Comparison of ENCODE assay signal across 13 cellular contexts in the genomic region with DNA sequence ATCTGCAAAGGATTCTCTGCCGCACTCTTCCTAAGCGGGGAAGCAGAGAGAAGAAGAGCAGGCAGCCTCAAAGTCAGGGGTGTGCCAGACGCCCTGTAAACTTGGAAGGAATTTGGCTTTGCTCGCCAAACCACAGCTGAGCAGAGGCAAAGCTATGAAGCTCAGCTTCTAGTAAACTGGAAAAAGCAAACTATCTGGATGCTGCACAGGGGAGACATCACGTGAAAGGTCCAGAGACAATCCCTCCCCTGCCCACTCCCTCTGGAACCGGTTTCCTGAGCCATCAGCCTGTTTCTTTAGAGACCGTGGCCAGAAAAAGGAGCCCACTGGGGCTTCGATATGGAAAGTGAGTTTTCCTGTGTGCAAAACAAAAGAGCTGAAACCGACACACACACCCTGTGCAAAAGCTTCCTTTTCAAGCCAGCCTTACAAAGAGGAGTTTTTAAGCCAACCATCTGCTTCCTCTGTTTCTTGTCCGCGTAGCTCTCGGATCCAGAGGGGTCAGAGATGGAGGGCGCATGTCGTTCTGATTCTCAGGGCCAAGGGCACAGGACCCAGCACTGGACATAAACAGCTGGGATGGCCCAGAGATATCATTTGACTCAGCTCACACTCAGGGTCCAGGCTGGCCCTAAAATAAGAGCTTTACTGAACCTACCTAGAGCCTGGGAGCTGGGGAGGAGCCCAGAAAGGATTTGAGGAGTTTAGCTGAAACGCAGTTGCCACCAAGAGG. TPM values are rescaled to one million over a fixed set of nuclear protein-coding genes. Genes with fewer than 3 reads are reported as not detected.
DNase-seq lines count a peak whose midpoint lies in the region; ATAC-seq lines count a peak whose summit lies in the region.
"Had no signal": no experiment of that assay in that cellular context is flagged by ENCODE, and none has a peak within 500 bp of the region (broad histone marks: within the 10 kb centered on the region; RNA-seq: fewer than 3 reads in every experiment).

No MANE protein-coding gene starts in this region.

- no peak for DNase-seq in Right ventricle myocardium superior
- DNase-seq in Right ventricle myocardium inferior (ENCODE audit: missing footprints) = no peak
- peak; percentile 75 for DNase-seq in fibroblast of gingiva (ENCODE audit: low read depth)
- DNase-seq in naive thymus-derived CD4-positive, alpha-beta T cell = peak in 6 of 9 donors; percentile 13 to 38 (median 32)
- no peak for DNase-seq in T1000 (lab: John Stamatoyannopoulos, UW)
- no peak for DNase-seq in MV-4-11 (lab: John Stamatoyannopoulos, UW)
- DNase-seq: activated CD4-positive, alpha-beta T cell treated with anti-CD3 and anti-CD28 coated beads, Interleukin-2, amount 10 ng/mL, durations not matched to agents 24 days and 14 days; central memory CD4-positive, alpha-beta T cell; stimulated activated CD4-positive, alpha-beta T cell treated with anti-CD3 and anti-CD28 coated beads, Interleukin-2, amount 100 ng/mL, for 24 hours; upper lobe of left lung had no signal

- H3K27ac ChIP-seq in naive thymus-derived CD4-positive, alpha-beta T cell (ENCODE audit: low read depth, low read length) = peak overlapping the region; percentile 61

- H3K4me1 Mint-ChIP-seq in naive thymus-derived CD4-positive, alpha-beta T cell = peaks cover 0 to 6% (median 0%) of the 10 kb centered on the region in 7 donors
- H3K4me1 Mint-ChIP-seq: B cell had no signal

- H3K9me3 Mint-ChIP-seq in naive thymus-derived CD4-positive, alpha-beta T cell = peaks cover 0 to 6% (median 3%) of the 10 kb centered on the region in 11 donors

- H3K27ac Mint-ChIP-seq in naive thymus-derived CD4-positive, alpha-beta T cell = no peak overlapping the region
- H3K27ac Mint-ChIP-seq: activated CD4-positive, alpha-beta T cell treated with anti-CD3 and anti-CD28 coated beads, Interleukin-2, amount 10 ng/mL, durations not matched to agents 24 days and 14 days; B cell had no signal

- H3K36me3 ChIP-seq in naive thymus-derived CD4-positive, alpha-beta T cell (ENCODE audit: control insufficient read depth in 2 of 3, insufficient read depth in 3 of 3, low read length in 3 of 3) = peaks cover 0 to 5% (median 0%) of the 10 kb centered on the region in 3 experiments
- H3K36me3 ChIP-seq: upper lobe of left lung had no signal

- no peaks in the 10 kb centered on the region for H3K9me3 ChIP-seq in naive thymus-derived CD4-positive, alpha-beta T cell (ENCODE audit: control insufficient read depth in 2 of 3, low read length in 3 of 3)
- H3K9me3 ChIP-seq: upper lobe of left lung had no signal

- H3K4me1 ChIP-seq in naive thymus-derived CD4-positive, alpha-beta T cell (ENCODE audit: control insufficient read depth in 2 of 2, insufficient read depth in 2 of 2, low read length in 2 of 2) = peaks cover 0 to 9% of the 10 kb centered on the region in 2 donors

- CTCF ChIA-PET in naive thymus-derived CD4-positive, alpha-beta T cell (lab: Charles Lee) = interaction anchor here (0.6 to 1.4 kb wide), 3 partner anchors 12 to 347 kb away, joined by 4 to 8 read pairs (median 7); no protein-coding TSS in a partner anchor

- H3K27me3 Mint-ChIP-seq in naive thymus-derived CD4-positive, alpha-beta T cell = no peaks in the 10 kb centered on the region
- H3K27me3 Mint-ChIP-seq: activated CD4-positive, alpha-beta T cell treated with anti-CD3 and anti-CD28 coated beads, Interleukin-2, amount 10 ng/mL, durations not matched to agents 24 days and 14 days; B cell had no signal

- H3K4me3 Mint-ChIP-seq in naive thymus-derived CD4-positive, alpha-beta T cell = peak overlapping the region in 1 of 10 donors; percentile 6
- H3K4me3 Mint-ChIP-seq: activated CD4-positive, alpha-beta T cell treated with anti-CD3 and anti-CD28 coated beads, Interleukin-2, amount 10 ng/mL, durations not matched to agents 24 days and 14 days; B cell had no signal

- POLR2A ChIA-PET in naive thymus-derived CD4-positive, alpha-beta T cell (lab: Charles Lee) = interaction anchor here (0.7 to 1.9 kb wide), 12 partner anchors 11 to 306 kb away, joined by 3 to 17 read pairs (median 3); partner anchors contain the start of genes DNAAF5, PRKAR1B and SUN1

- intact Hi-C loops in Right ventricle myocardium superior (cut with DNase I) = loop anchor here (5.0 kb wide), 1 partner anchor 59 kb away; the partner anchor contains the start of genes DNAAF5 and PRKAR1B
- intact Hi-C loops in Right ventricle myocardium inferior (cut with DNase I) = loop anchor here (5.0 kb wide), 2 partner anchors 34 to 59 kb away; partner anchors contain the start of genes DNAAF5 and PRKAR1B
- intact Hi-C loops in naive thymus-derived CD4-positive, alpha-beta T cell (cut with micrococcal nuclease) = loop anchor here in 1 of 2 donors (1.0 to 5.0 kb wide), 4 partner anchors 50 to 336 kb away; no protein-coding TSS in a partner anchor

- no peaks in the 10 kb centered on the region for H3K27me3 ChIP-seq in naive thymus-derived CD4-positive, alpha-beta T cell (ENCODE audit: control insufficient read depth in 2 of 2, insufficient read depth in 2 of 2, low read length in 2 of 2)
- H3K27me3 ChIP-seq: upper lobe of left lung had no signal

- H3K4me3 ChIP-seq in naive thymus-derived CD4-positive, alpha-beta T cell (ENCODE audit: low read length) = peak overlapping the region; percentile 28
- H3K4me3 ChIP-seq: upper lobe of left lung had no signal

- peak; percentile 18 for ATAC-seq in Right ventricle myocardium superior (ENCODE audit: poor library complexity)
- no peak for ATAC-seq in Right ventricle myocardium inferior
- ATAC-seq in naive thymus-derived CD4-positive, alpha-beta T cell = no peak
- ATAC-seq in HG03565 (IDR thresholded peaks at IDR 0.05; ENCODE audit: unreplicated experiment) = no peak
- no peak for ATAC-seq in GM18909 (IDR thresholded peaks at IDR 0.05; ENCODE audit: poor library complexity, unreplicated experiment)

- peaks cover 4 to 12% (median 11%) of the 10 kb centered on the region in 5 donors for H3K36me3 Mint-ChIP-seq in naive thymus-derived CD4-positive, alpha-beta T cell

RNA-seq across cellular contexts. Expression of gene DNAAF5, which starts 58.2 kb away (rescaled TPM):
- 19.3 TPM for total RNA-seq in Right ventricle myocardium superior
- 17.7 TPM for total RNA-seq in Right ventricle myocardium inferior
- total RNA-seq in naive thymus-derived CD4-positive, alpha-beta T cell = 10 to 100 TPM; 12.5 to 25.7 (median 14.6) TPM
- polyA plus RNA-seq in naive thymus-derived CD4-positive, alpha-beta T cell = 1 to 10 TPM; 4.0 to 5.8 TPM

RNA-seq across cellular contexts. Expression of gene PRKAR1B, which starts 58.8 kb away (rescaled TPM):
- 16.5 TPM for total RNA-seq in Right ventricle myocardium superior
- total RNA-seq in Right ventricle myocardium inferior = 16.7 TPM
- total RNA-seq in naive thymus-derived CD4-positive, alpha-beta T cell = 10 to 100 TPM; 18.1 to 51.4 (median 33.1) TPM
- 10 to 100 TPM; 16.1 to 21.2 TPM for polyA plus RNA-seq in naive thymus-derived CD4-positive, alpha-beta T cell

Comparison
In these comparisons a context has a peak if more than half of its experiments do, and no peak if none do; other contexts are left out.
1. DNase-seq: peak in fibroblast of gingiva (single experiment) and naive thymus-derived CD4-positive, alpha-beta T cell (6 of 9); none in Right ventricle myocardium superior (single experiment), Right ventricle myocardium inferior (single experiment), T1000 (single experiment) and MV-4-11 (single experiment).